In the genomic region with DNA sequence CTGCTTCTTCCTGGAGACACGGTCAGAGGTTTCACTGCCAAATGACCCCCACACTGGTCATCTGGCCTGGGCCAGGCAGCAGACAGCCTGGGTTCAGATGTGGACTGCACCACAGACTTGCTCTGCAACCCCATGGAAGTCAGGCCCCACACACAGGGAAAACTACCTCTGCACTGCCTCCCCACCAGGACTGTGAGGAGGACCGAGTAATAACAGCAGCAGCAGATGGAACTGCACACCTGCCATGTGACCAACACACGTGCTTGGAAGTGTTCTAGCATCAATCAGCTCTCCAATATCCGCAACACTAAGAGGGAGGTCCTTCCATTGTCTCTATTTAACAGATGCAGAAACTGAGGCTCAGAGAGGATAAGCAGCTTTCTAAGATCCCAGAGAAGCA, we compare ENCODE assay signal across 1 cellular context.
TF ChIP-seq lines count a peak whose summit lies in the region.

No MANE protein-coding gene starts in this region.

TF ChIP-seq in K562, 482 proteins besides CTCF, POLR2A, EP300 and RAD21:
- TF ChIP-seq PURB (CRISPR knock-in tag; IDR thresholded peaks at IDR 0.05; ENCODE audit: low read depth) (no peak), MAFF (IDR thresholded peaks at IDR 0.05; ENCODE audit: low read length) (no peak), STAG1 (CRISPR knock-in tag; IDR thresholded peaks at IDR 0.05; ENCODE audit: borderline replicate concordance) (no peak), ZEB2 (IDR thresholded peaks at IDR 0.05) (no peak), RAD51 (IDR thresholded peaks at IDR 0.05; ENCODE audit: borderline replicate concordance, low read depth) (0 out of 2 replicates have a peak, but pooled peaks have one; percentile 34), SMARCA5 (IDR thresholded peaks at IDR 0.05) (no peak), ILK (tag; IDR thresholded peaks at IDR 0.05; ENCODE audit: borderline replicate concordance, low read depth) (no peak), ZNF436 (CRISPR knock-in tag; IDR thresholded peaks at IDR 0.05) (no peak), XRCC4 (IDR thresholded peaks at IDR 0.05; ENCODE audit: extremely low read depth, insufficient read depth, insufficient read length) (no peak), SOX6 (IDR thresholded peaks at IDR 0.05) (no peak)
- TF ChIP-seq, protein P1, sequence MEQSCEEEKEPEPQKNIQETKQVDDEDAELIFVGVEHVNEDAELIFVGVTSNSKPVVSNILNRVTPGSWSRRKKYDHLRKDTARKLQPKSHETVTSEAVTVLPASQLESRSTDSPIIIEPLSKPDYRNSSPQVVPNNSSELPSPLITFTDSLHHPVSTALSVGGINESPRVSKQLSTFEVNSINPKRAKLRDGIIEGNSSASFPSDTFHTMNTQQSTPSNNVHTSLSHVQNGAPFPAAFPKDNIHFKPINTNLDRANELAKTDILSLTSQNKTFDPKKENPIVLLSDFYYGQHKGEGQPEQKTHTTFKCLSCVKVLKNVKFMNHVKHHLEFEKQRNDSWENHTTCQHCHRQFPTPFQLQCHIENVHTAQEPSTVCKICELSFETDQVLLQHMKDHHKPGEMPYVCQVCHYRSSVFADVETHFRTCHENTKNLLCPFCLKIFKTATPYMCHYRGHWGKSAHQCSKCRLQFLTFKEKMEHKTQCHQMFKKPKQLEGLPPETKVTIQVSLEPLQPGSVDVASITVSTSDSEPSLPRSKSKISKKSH (CRISPR knock-in tag; IDR thresholded peaks at IDR 0.05), result no peak
- TF ChIP-seq, protein P2, sequence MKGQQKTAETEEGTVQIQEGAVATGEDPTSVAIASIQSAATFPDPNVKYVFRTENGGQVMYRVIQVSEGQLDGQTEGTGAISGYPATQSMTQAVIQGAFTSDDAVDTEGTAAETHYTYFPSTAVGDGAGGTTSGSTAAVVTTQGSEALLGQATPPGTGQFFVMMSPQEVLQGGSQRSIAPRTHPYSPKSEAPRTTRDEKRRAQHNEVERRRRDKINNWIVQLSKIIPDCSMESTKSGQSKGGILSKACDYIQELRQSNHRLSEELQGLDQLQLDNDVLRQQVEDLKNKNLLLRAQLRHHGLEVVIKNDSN (CRISPR knock-in tag; IDR thresholded peaks at IDR 0.05), result peak; percentile 55
